Comparison of ENCODE assay signal across 8 cellular contexts in the genomic region with DNA sequence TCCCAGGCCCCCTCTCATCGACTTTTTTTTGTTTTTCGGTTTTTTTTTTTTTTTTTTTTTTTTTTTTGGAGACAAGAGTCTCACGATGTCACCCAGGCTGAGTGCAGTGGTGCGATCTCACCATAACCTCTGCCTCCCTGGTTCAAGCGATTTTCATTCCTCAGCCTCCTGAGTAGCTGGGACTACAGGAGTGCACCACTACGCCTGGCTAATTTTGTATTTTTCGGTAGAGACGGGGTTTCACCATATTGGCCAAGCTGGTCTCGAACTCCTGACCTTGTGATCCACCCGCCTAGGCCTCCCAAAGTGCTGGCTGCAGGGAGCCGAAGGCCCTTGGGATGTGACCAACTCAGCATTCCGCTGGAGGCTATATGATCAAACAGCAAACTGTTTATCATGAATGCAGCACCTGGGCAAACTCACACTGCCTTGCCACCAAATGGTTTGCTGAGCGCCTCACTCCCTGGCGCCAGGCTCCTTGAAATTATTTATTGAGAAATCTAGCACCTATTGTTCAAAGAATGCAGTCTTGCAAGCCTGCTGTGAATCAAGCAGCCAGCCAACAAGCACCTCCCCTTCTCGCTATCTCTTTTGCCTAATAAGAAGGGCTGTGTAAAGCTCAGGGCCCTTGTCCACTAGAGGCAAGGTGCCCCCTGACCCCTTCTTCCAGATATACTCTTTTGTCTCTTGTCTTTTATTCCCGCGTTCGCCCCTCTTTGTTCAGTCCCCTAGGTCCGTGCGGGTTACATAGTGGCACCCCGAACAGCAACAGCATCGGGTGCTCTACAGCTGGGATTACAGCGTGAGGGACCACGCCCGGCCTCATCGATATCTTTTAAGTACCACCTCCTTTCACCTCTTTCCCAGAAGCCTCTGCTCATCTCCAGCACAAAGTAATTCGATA. TPM values are rescaled to one million over a fixed set of nuclear protein-coding genes. Genes with fewer than 3 reads are reported as not detected.
DNase-seq lines count a peak whose midpoint lies in the region; ATAC-seq and TF ChIP-seq lines count a peak whose summit lies in the region.

No MANE protein-coding gene starts in this region.

- H3K36me3 Mint-ChIP-seq in activated naive CD8-positive, alpha-beta T cell treated with anti-CD3 and anti-CD28 coated beads, Interleukin-2, amount 10 ng/mL, durations not matched to agents 7 days and 5 days: peaks cover 42% of the 10 kb centered on the region
- H3K36me3 Mint-ChIP-seq in immature natural killer cell: peaks cover 0 to 7% (median 5%) of the 10 kb centered on the region in 3 donors
- H3K36me3 Mint-ChIP-seq in stimulated activated naive B cell treated with anti-CD40 and anti-IgM and Interleukin-4, amounts not matched to agents 10 μg/mL and 1 μg/mL and 100 μg/mL, for 72 hours: peaks cover 7 to 12% of the 10 kb centered on the region in 2 donors

- no peaks in the 10 kb centered on the region for H3K9me3 Mint-ChIP-seq in activated naive CD8-positive, alpha-beta T cell treated with anti-CD3 and anti-CD28 coated beads, Interleukin-2, amount 10 ng/mL, durations not matched to agents 7 days and 5 days
- H3K9me3 Mint-ChIP-seq in immature natural killer cell: peaks cover 0 to 1% (median 0%) of the 10 kb centered on the region in 6 donors
- H3K9me3 Mint-ChIP-seq in stimulated activated naive B cell treated with anti-CD40 and anti-IgM and Interleukin-4, amounts not matched to agents 10 μg/mL and 1 μg/mL and 100 μg/mL, for 72 hours: peaks cover 6% of the 10 kb centered on the region in 2 donors

- H3K4me1 Mint-ChIP-seq in activated naive CD8-positive, alpha-beta T cell treated with anti-CD3 and anti-CD28 coated beads, Interleukin-2, amount 10 ng/mL, durations not matched to agents 7 days and 5 days: peaks cover 39% of the 10 kb centered on the region
- peaks cover 59 to 72% of the 10 kb centered on the region in 2 donors for H3K4me1 Mint-ChIP-seq in immature natural killer cell
- H3K4me1 Mint-ChIP-seq in stimulated activated naive B cell treated with anti-CD40 and anti-IgM and Interleukin-4, amounts not matched to agents 10 μg/mL and 1 μg/mL and 100 μg/mL, for 72 hours: peaks cover 16 to 27% of the 10 kb centered on the region in 2 donors

- POLR2A ChIA-PET in activated naive CD8-positive, alpha-beta T cell treated with anti-CD3 and anti-CD28 coated beads, Interleukin-2, amount 10 ng/mL, durations not matched to agents 7 days and 5 days (lab: Charles Lee): interaction anchor here (0.6 to 3.2 kb wide), 7 partner anchors 18 to 500 kb away, joined by 3 to 47 read pairs (median 3); a partner anchor contains a TSS
- POLR2A ChIA-PET in HEK293T (lab: Yijun Ruan, JAX): interaction anchor here (0.7 kb wide), 1 partner anchor 26 kb away, joined by 3 read pairs; no protein-coding TSS in a partner anchor

- H3K4me3 Mint-ChIP-seq in activated naive CD8-positive, alpha-beta T cell treated with anti-CD3 and anti-CD28 coated beads, Interleukin-2, amount 10 ng/mL, durations not matched to agents 7 days and 5 days: peak overlapping the region; percentile 96
- H3K4me3 Mint-ChIP-seq in immature natural killer cell: peak overlapping the region; percentile 95 to 99 (median 99)
- peak overlapping the region; percentile 98 to 99 for H3K4me3 Mint-ChIP-seq in stimulated activated naive B cell treated with anti-CD40 and anti-IgM and Interleukin-4, amounts not matched to agents 10 μg/mL and 1 μg/mL and 100 μg/mL, for 72 hours

- peak overlapping the region; percentile 90 for H3K27ac Mint-ChIP-seq in activated naive CD8-positive, alpha-beta T cell treated with anti-CD3 and anti-CD28 coated beads, Interleukin-2, amount 10 ng/mL, durations not matched to agents 7 days and 5 days
- peak overlapping the region; percentile 96 to 99 (median 96) for H3K27ac Mint-ChIP-seq in immature natural killer cell
- peak overlapping the region; percentile 96 for H3K27ac Mint-ChIP-seq in stimulated activated naive B cell treated with anti-CD40 and anti-IgM and Interleukin-4, amounts not matched to agents 10 μg/mL and 1 μg/mL and 100 μg/mL, for 72 hours

- ATAC-seq in activated naive CD8-positive, alpha-beta T cell treated with anti-CD3 and anti-CD28 coated beads, Interleukin-2, amount 10 ng/mL, durations not matched to agents 7 days and 5 days (ENCODE audit: low read depth): peak; percentile 48
- ATAC-seq in stimulated activated naive B cell treated with anti-CD40 and anti-IgM and Interleukin-4, amounts not matched to agents 10 μg/mL and 1 μg/mL and 100 μg/mL, for 72 hours (replicated peaks): peak; percentile 43 to 48
- ATAC-seq in GM21576 (IDR thresholded peaks at IDR 0.05; ENCODE audit: unreplicated experiment): no peak

- DNase-seq in activated effector memory CD4-positive, alpha-beta T cell treated with anti-CD3 and anti-CD28 coated beads, Interleukin-2, amount 50 U/mL, for 16 hours: peak; percentile 66
- no peak for DNase-seq in activated effector memory CD4-positive, alpha-beta T cell treated with Interleukin-2 at 50 U/mL for 16 hours
- peak in 2 of 3 experiments; percentile 71 to 87 for DNase-seq in NCI-H1417 (lab: John Stamatoyannopoulos, UW)
- DNase-seq in activated naive CD8-positive, alpha-beta T cell treated with anti-CD3 and anti-CD28 coated beads, Interleukin-2, amount 10 ng/mL, durations not matched to agents 7 days and 5 days: peak; percentile 45
- DNase-seq in immature natural killer cell: peak in 2 of 3 donors; percentile 8 to 11
- DNase-seq in stimulated activated naive B cell treated with anti-CD40 and anti-IgM and Interleukin-4, amounts not matched to agents 10 μg/mL and 1 μg/mL and 100 μg/mL, for 72 hours: no peak
- no peak for DNase-seq in HEK293T (ENCODE audit: extremely low spot score)

- H3K27me3 Mint-ChIP-seq in activated naive CD8-positive, alpha-beta T cell treated with anti-CD3 and anti-CD28 coated beads, Interleukin-2, amount 10 ng/mL, durations not matched to agents 7 days and 5 days: no peaks in the 10 kb centered on the region
- peaks cover 4 to 5% (median 4%) of the 10 kb centered on the region in 3 donors for H3K27me3 Mint-ChIP-seq in immature natural killer cell (ENCODE audit: low read depth in 3 of 3)
- H3K27me3 Mint-ChIP-seq in stimulated activated naive B cell treated with anti-CD40 and anti-IgM and Interleukin-4, amounts not matched to agents 10 μg/mL and 1 μg/mL and 100 μg/mL, for 72 hours: no peaks in the 10 kb centered on the region

- CTCF ChIA-PET in HEK293T (lab: Yijun Ruan, JAX): interaction anchor here (1.0 to 2.8 kb wide), 2 partner anchors 54 to 145 kb away, joined by 3 to 18 read pairs; no protein-coding TSS in a partner anchor

TF ChIP-seq in HEK293T, 16 proteins besides CTCF, POLR2A, EP300 and RAD21:
- TF ChIP-seq SP1 (IDR thresholded peaks at IDR 0.05) (no peak), FOXM1 (IDR thresholded peaks at IDR 0.05; ENCODE audit: borderline replicate concordance) (no peak), ZNF384 (IDR thresholded peaks at IDR 0.05) (no peak), LEF1 (IDR thresholded peaks at IDR 0.05; ENCODE audit: borderline replicate concordance) (no peak), TARDBP (IDR thresholded peaks at IDR 0.05) (no peak), ARNT (IDR thresholded peaks at IDR 0.05) (no peak), CTBP1 (IDR thresholded peaks at IDR 0.05; ENCODE audit: borderline replicate concordance) (no peak), NFRKB (IDR thresholded peaks at IDR 0.05) (no peak), SUZ12 (IDR thresholded peaks at IDR 0.05) (no peak), ELF4 (IDR thresholded peaks at IDR 0.05) (no peak), FOXK2 (IDR thresholded peaks at IDR 0.05) (no peak), HDGF (IDR thresholded peaks at IDR 0.05; ENCODE audit: borderline replicate concordance) (no peak), BHLHE40 (IDR thresholded peaks at IDR 0.05; ENCODE audit: borderline replicate concordance) (no peak), FOXA1 (IDR thresholded peaks at IDR 0.05) (no peak), L3MBTL2 (conservative IDR thresholded peaks at IDR 0.05) (no peak)
- TF ChIP-seq, protein P1, sequence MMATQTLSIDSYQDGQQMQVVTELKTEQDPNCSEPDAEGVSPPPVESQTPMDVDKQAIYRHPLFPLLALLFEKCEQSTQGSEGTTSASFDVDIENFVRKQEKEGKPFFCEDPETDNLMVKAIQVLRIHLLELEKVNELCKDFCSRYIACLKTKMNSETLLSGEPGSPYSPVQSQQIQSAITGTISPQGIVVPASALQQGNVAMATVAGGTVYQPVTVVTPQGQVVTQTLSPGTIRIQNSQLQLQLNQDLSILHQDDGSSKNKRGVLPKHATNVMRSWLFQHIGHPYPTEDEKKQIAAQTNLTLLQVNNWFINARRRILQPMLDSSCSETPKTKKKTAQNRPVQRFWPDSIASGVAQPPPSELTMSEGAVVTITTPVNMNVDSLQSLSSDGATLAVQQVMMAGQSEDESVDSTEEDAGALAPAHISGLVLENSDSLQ (IDR thresholded peaks at IDR 0.05): no peak

RNA-seq across cellular contexts. Expression of a gene that starts 1.2 kb away (rescaled TPM):
- total RNA-seq in activated naive CD8-positive, alpha-beta T cell treated with anti-CD3 and anti-CD28 coated beads, Interleukin-2, amount 10 ng/mL, durations not matched to agents 7 days and 5 days: 10 to 100 TPM; 27.8 to 30.0 TPM
- polyA plus RNA-seq in immature natural killer cell: 10 to 100 TPM; 14.3 to 20.9 (median 14.9) TPM

RNA-seq across cellular contexts. Expression of a gene that starts 27.3 kb away (rescaled TPM):
- total RNA-seq in activated naive CD8-positive, alpha-beta T cell treated with anti-CD3 and anti-CD28 coated beads, Interleukin-2, amount 10 ng/mL, durations not matched to agents 7 days and 5 days: 10 to 100 TPM; 30.4 to 34.9 TPM
- polyA plus RNA-seq in immature natural killer cell: 100 to 1,000 TPM in 1 of 3 donors, 10 to 100 TPM in 2; 37.2 to 122 (median 72.6) TPM

RNA-seq across cellular contexts. Expression of a gene that starts 27.6 kb away (rescaled TPM):
- 10 to 100 TPM; 17.2 to 18.1 TPM for total RNA-seq in activated naive CD8-positive, alpha-beta T cell treated with anti-CD3 and anti-CD28 coated beads, Interleukin-2, amount 10 ng/mL, durations not matched to agents 7 days and 5 days
- polyA plus RNA-seq in immature natural killer cell: 10 to 100 TPM; 13.9 to 28.4 (median 22.4) TPM

RNA-seq across cellular contexts. Expression of a gene that starts 48.1 kb away (rescaled TPM):
- 10 to 100 TPM; 40.1 to 41.5 TPM for total RNA-seq in activated naive CD8-positive, alpha-beta T cell treated with anti-CD3 and anti-CD28 coated beads, Interleukin-2, amount 10 ng/mL, durations not matched to agents 7 days and 5 days
- polyA plus RNA-seq in immature natural killer cell: 100 to 1,000 TPM in 1 of 3 donors, 10 to 100 TPM in 2; 80.8 to 110 (median 84.9) TPM

Comparison
In these comparisons a context has a peak if more than half of its experiments do, and no peak if none do; other contexts are left out.
1. DNase-seq: peak in activated effector memory CD4-positive, alpha-beta T cell treated with anti-CD3 and anti-CD28 coated beads, Interleukin-2, amount 50 U/mL, for 16 hours (single experiment), NCI-H1417 (2 of 3), activated naive CD8-positive, alpha-beta T cell treated with anti-CD3 and anti-CD28 coated beads, Interleukin-2, amount 10 ng/mL, durations not matched to agents 7 days and 5 days (single experiment) and immature natural killer cell (2 of 3); none in activated effector memory CD4-positive, alpha-beta T cell treated with Interleukin-2 at 50 U/mL for 16 hours (single experiment), stimulated activated naive B cell treated with anti-CD40 and anti-IgM and Interleukin-4, amounts not matched to agents 10 μg/mL and 1 μg/mL and 100 μg/mL, for 72 hours (single experiment) and HEK293T (single experiment).
2. Peak in every context shown above with its lines, with median percentiles within 50 percentile points of each other: H3K27ac Mint-ChIP-seq and H3K4me3 Mint-ChIP-seq.